Comparison of ENCODE assay signal across 8 cellular contexts in genomic region chr16:10988164-10988803, GRCh38. TPM values are rescaled to one million over a fixed set of nuclear protein-coding genes. Genes with fewer than 3 reads are reported as not detected.
DNase-seq lines count a peak whose midpoint lies in the region; ATAC-seq and TF ChIP-seq lines count a peak whose summit lies in the region.

No MANE protein-coding gene starts in this region.

- ATAC-seq in HG02610 (IDR thresholded peaks at IDR 0.05; ENCODE audit: unreplicated experiment) (peak; percentile 68), HG02970 (IDR thresholded peaks at IDR 0.05; ENCODE audit: low FRiP score, unreplicated experiment) (no peak), HG03175 (IDR thresholded peaks at IDR 0.05; ENCODE audit: unreplicated experiment) (no peak)

- no peak overlapping the region for H3K4me3 ChIP-seq in GM06990 (replicated peaks; ENCODE audit: low read depth, low read length)
- H3K4me3 ChIP-seq in epithelial cell of proximal tubule (ENCODE audit: low read depth, low read length) = no peak overlapping the region

- peaks cover 6% of the 10 kb centered on the region for H3K36me3 ChIP-seq in GM06990 (ENCODE audit: control insufficient read depth, insufficient read depth, low read length)

- DNase-seq in GM06990 (ENCODE audit: extremely low read depth, insufficient read length) (peak; percentile 48), epithelial cell of proximal tubule (ENCODE audit: low read depth) (no peak), NCI-H748 (lab: John Stamatoyannopoulos, UW; ENCODE audit: unreplicated experiment) (no peak)
- DNase-seq in activated CD4-positive, CD25-positive, alpha-beta regulatory T cell treated with anti-CD3 and anti-CD28 coated beads, Interleukin-2, amount 50 U/mL, for 16 hours (ENCODE audit: low read depth, low spot score) = peak; percentile 37
- peak; percentile 22 to 23 for DNase-seq in stimulated activated CD8-positive, alpha-beta memory T cell treated with anti-CD3 and anti-CD28 coated beads, Interleukin-7, amount 100 ng/mL, for 4 hours (ENCODE audit: low read depth in 2 of 2)

- TF ChIP-seq CTCF in GM06990 (IDR thresholded peaks at IDR 0.05; ENCODE audit: insufficient read depth, low read length, poor library complexity, severe bottlenecking) (peak; percentile 56), epithelial cell of proximal tubule (conservative IDR thresholded peaks at IDR 0.05; ENCODE audit: low read depth, low read length) (peak; percentile 46)

- H3K27me3 ChIP-seq in GM06990 (replicated peaks; ENCODE audit: control insufficient read depth, insufficient read depth, low read length) = no peaks in the 10 kb centered on the region

RNA-seq across cellular contexts. Expression of gene CLEC16A, which starts 43.9 kb away (rescaled TPM):
- total RNA-seq in epithelial cell of proximal tubule = 11.3 and 15.6 TPM in 2 replicates

RNA-seq across cellular contexts. Expression of gene DEXI, which starts 46.0 kb away (rescaled TPM):
- 43.9 and 63.4 TPM in 2 replicates for total RNA-seq in epithelial cell of proximal tubule

Comparison
In these comparisons a context has a peak if more than half of its experiments do, and no peak if none do; other contexts are left out.
1. DNase-seq: peak in GM06990 (single experiment), activated CD4-positive, CD25-positive, alpha-beta regulatory T cell treated with anti-CD3 and anti-CD28 coated beads, Interleukin-2, amount 50 U/mL, for 16 hours (single experiment) and stimulated activated CD8-positive, alpha-beta memory T cell treated with anti-CD3 and anti-CD28 coated beads, Interleukin-7, amount 100 ng/mL, for 4 hours (2 of 2); none in epithelial cell of proximal tubule (single experiment) and NCI-H748 (single experiment).